8 cellular contexts compared by ENCODE assay signal in genomic region chr16:27268376-27269299, GRCh38. TPM values are rescaled to one million over a fixed set of nuclear protein-coding genes. Genes with fewer than 3 reads are reported as not detected.
DNase-seq lines count a peak whose midpoint lies in the region; ATAC-seq, FAIRE-seq and TF ChIP-seq lines count a peak whose summit lies in the region.

Gene NSMCE1 (minus strand): TSS chr16:27268772. CDS start chr16:27257570, 11,202 bp downstream.

- no peaks in the 10 kb centered on the region for H3K27me3 Mint-ChIP-seq in naive thymus-derived CD4-positive, alpha-beta T cell
- H3K27me3 Mint-ChIP-seq in stimulated activated naive B cell treated with anti-CD40 and anti-IgM and Interleukin-4, amounts not matched to agents 10 μg/mL and 1 μg/mL and 100 μg/mL, for 72 hours: no peaks in the 10 kb centered on the region

- intact Hi-C loops in naive thymus-derived CD4-positive, alpha-beta T cell (cut with micrococcal nuclease): loop anchor here (1.0 to 2.0 kb wide), 8 partner anchors 14 to 66 kb away; partner anchors contain the start of genes KDM8 (in 2 of the 2) and IL4R (in 1 of the 2)

- H4K20me1 ChIP-seq in DND-41 (ENCODE audit: insufficient read depth, low read length) (no peaks in the 10 kb centered on the region), fibroblast of lung (ENCODE audit: control insufficient read depth, extremely low read depth, insufficient read depth, low read length) (no peaks in the 10 kb centered on the region)

- H3K79me2 ChIP-seq in DND-41 (ENCODE audit: insufficient read depth, low read length) (peaks cover 38% of the 10 kb centered on the region), fibroblast of lung (ENCODE audit: control insufficient read depth, insufficient read depth, low read length) (peaks cover 2% of the 10 kb centered on the region)

- H3K4me1 Mint-ChIP-seq in naive thymus-derived CD4-positive, alpha-beta T cell: peaks cover 41 to 95% (median 74%) of the 10 kb centered on the region in 7 donors
- H3K4me1 Mint-ChIP-seq in stimulated activated naive B cell treated with anti-CD40 and anti-IgM and Interleukin-4, amounts not matched to agents 10 μg/mL and 1 μg/mL and 100 μg/mL, for 72 hours: peaks cover 52 to 84% of the 10 kb centered on the region in 2 donors

- H3K9me3 Mint-ChIP-seq in naive thymus-derived CD4-positive, alpha-beta T cell: peaks cover 0 to 4% (median 0%) of the 10 kb centered on the region in 11 donors
- H3K9me3 Mint-ChIP-seq in stimulated activated naive B cell treated with anti-CD40 and anti-IgM and Interleukin-4, amounts not matched to agents 10 μg/mL and 1 μg/mL and 100 μg/mL, for 72 hours: peaks cover 3 to 5% of the 10 kb centered on the region in 2 donors

- H3K4me1 ChIP-seq in DND-41 (ENCODE audit: insufficient read depth, low read length): peaks cover 43% of the 10 kb centered on the region
- H3K4me1 ChIP-seq in fibroblast of lung (ENCODE audit: control insufficient read depth, extremely low read depth, insufficient read depth, low read length): peaks cover 6% of the 10 kb centered on the region
- peaks cover 15 to 36% of the 10 kb centered on the region in 2 donors for H3K4me1 ChIP-seq in naive thymus-derived CD4-positive, alpha-beta T cell (ENCODE audit: control insufficient read depth in 2 of 2, insufficient read depth in 2 of 2, low read length in 2 of 2)

- peak; percentile 39 for TF ChIP-seq CTCF in DND-41 (IDR thresholded peaks at IDR 0.05; ENCODE audit: borderline replicate concordance, extremely low read depth, low read length, poor library complexity, severe bottlenecking)
- TF ChIP-seq CTCF in fibroblast of lung (conservative IDR thresholded peaks at IDR 0.05 in 1 of 2, IDR thresholded peaks at IDR 0.05 in 1 of 2; ENCODE audit: low read depth in 1 of 2, low read length in 2 of 2): peak in 1 of 2 donors; percentile 38

- peak within 1 kb of the TSS; percentile 83 for H3K9ac ChIP-seq in DND-41 (ENCODE audit: low read depth, low read length)
- peak within 1 kb of the TSS; percentile 65 for H3K9ac ChIP-seq in fibroblast of lung (ENCODE audit: insufficient read depth, low read length)

- H2AFZ ChIP-seq in DND-41 (ENCODE audit: low read depth, low read length): peak within 1 kb of the TSS; percentile 98
- H2AFZ ChIP-seq in fibroblast of lung (ENCODE audit: low read length): peak within 1 kb of the TSS; percentile 89

- H3K27me3 ChIP-seq in DND-41 (ENCODE audit: insufficient read depth, low read length, poor library complexity): no peaks in the 10 kb centered on the region
- no peaks in the 10 kb centered on the region for H3K27me3 ChIP-seq in fibroblast of lung (ENCODE audit: control insufficient read depth, insufficient read depth, low read length)
- no peaks in the 10 kb centered on the region for H3K27me3 ChIP-seq in naive thymus-derived CD4-positive, alpha-beta T cell (ENCODE audit: control insufficient read depth in 2 of 2, insufficient read depth in 2 of 2, low read length in 2 of 2)

- H3K36me3 ChIP-seq in DND-41 (ENCODE audit: insufficient read depth, low read length) (peaks cover 6% of the 10 kb centered on the region; the same call in 1 of the 2 replicates), KOPT-K1 (ENCODE audit: insufficient read depth, low read length) (no peaks in the 10 kb centered on the region), fibroblast of lung (ENCODE audit: control insufficient read depth, insufficient read depth, low read length) (no peaks in the 10 kb centered on the region)
- H3K36me3 ChIP-seq in naive thymus-derived CD4-positive, alpha-beta T cell (ENCODE audit: control insufficient read depth in 2 of 3, insufficient read depth in 3 of 3, low read length in 3 of 3): peaks cover 0 to 6% (median 0%) of the 10 kb centered on the region in 3 experiments

- CTCF ChIA-PET in naive thymus-derived CD4-positive, alpha-beta T cell (lab: Charles Lee): interaction anchor here (0.6 to 1.8 kb wide), 4 partner anchors 10 to 50 kb away, joined by 3 to 6 read pairs (median 3); no protein-coding TSS in a partner anchor

- H3K9me3 ChIP-seq in DND-41 (ENCODE audit: insufficient read depth, low read length, severe bottlenecking) (no peaks in the 10 kb centered on the region), KOPT-K1 (ENCODE audit: insufficient read depth, low read length, poor library complexity, severe bottlenecking) (no peaks in the 10 kb centered on the region), fibroblast of lung (ENCODE audit: control insufficient read depth, insufficient read depth, low read depth, low read length) (no peaks in the 10 kb centered on the region)
- no peaks in the 10 kb centered on the region for H3K9me3 ChIP-seq in naive thymus-derived CD4-positive, alpha-beta T cell (ENCODE audit: control insufficient read depth in 2 of 3, low read length in 3 of 3)

- peak within 1 kb of the TSS; percentile 63 to 97 for H3K4me3 ChIP-seq in DND-41 (ENCODE audit: low read depth in 1 of 2, low read length in 2 of 2)
- peak within 1 kb of the TSS; percentile 59 to 99 (median 72) for H3K4me3 ChIP-seq in fibroblast of lung (replicated peaks in 1 of 4; ENCODE audit: control extremely low read depth in 1 of 4, insufficient read depth in 1 of 4, low read depth in 3 of 4, low read length in 4 of 4)
- H3K4me3 ChIP-seq in naive thymus-derived CD4-positive, alpha-beta T cell (ENCODE audit: low read length): peak within 1 kb of the TSS; percentile 92

- POLR2A ChIA-PET in naive thymus-derived CD4-positive, alpha-beta T cell (lab: Charles Lee): interaction anchor here (0.5 to 4.1 kb wide), 14 partner anchors 8 to 82 kb away, joined by 3 to 21 read pairs (median 6); no protein-coding TSS in a partner anchor

- ATAC-seq in DND-41 (ENCODE audit: insufficient read depth, low read depth) (peak; percentile 98), GM21737 (IDR thresholded peaks at IDR 0.05; ENCODE audit: unreplicated experiment) (peak; percentile 92)
- peak; percentile 99 for ATAC-seq in naive thymus-derived CD4-positive, alpha-beta T cell
- peak; percentile 95 to 96 for ATAC-seq in stimulated activated naive B cell treated with anti-CD40 and anti-IgM and Interleukin-4, amounts not matched to agents 10 μg/mL and 1 μg/mL and 100 μg/mL, for 72 hours (replicated peaks)

- DNase-seq in DND-41 (peak; percentile 97), RCC 7860 (ENCODE audit: low spot score) (peak; percentile 87), fibroblast of lung (ENCODE audit: low read depth in 2 of 2) (peak; percentile 93 to 97)
- DNase-seq in activated T-helper 1 cell treated with anti-CD3 and anti-CD28 coated beads, Interleukin-2, amount 50 U/mL, for 16 hours (ENCODE audit: low read depth in 1 of 2, low spot score in 1 of 2): peak; percentile 91 to 93
- DNase-seq in naive thymus-derived CD4-positive, alpha-beta T cell: peak; percentile 83 to 93 (median 92)
- DNase-seq in stimulated activated naive B cell treated with anti-CD40 and anti-IgM and Interleukin-4, amounts not matched to agents 10 μg/mL and 1 μg/mL and 100 μg/mL, for 72 hours: peak; percentile 95

- peak within 1 kb of the TSS; percentile 99 for H3K27ac ChIP-seq in DND-41 (ENCODE audit: low read length)
- H3K27ac ChIP-seq in KOPT-K1 (ENCODE audit: low read depth, low read length, poor library complexity, severe bottlenecking): peak within 1 kb of the TSS; percentile 75
- peak within 1 kb of the TSS; percentile 78 for H3K27ac ChIP-seq in fibroblast of lung (ENCODE audit: insufficient read depth, low read length)
- peak within 1 kb of the TSS; percentile 87 for H3K27ac ChIP-seq in naive thymus-derived CD4-positive, alpha-beta T cell (ENCODE audit: low read depth, low read length)

- FAIRE-seq in RCC 7860 (lab: Jason Lieb, UNC): peak; percentile 25

- H3K36me3 Mint-ChIP-seq in naive thymus-derived CD4-positive, alpha-beta T cell: peaks cover 0 to 35% (median 0%) of the 10 kb centered on the region in 5 donors
- peaks cover 32 to 41% of the 10 kb centered on the region in 2 donors for H3K36me3 Mint-ChIP-seq in stimulated activated naive B cell treated with anti-CD40 and anti-IgM and Interleukin-4, amounts not matched to agents 10 μg/mL and 1 μg/mL and 100 μg/mL, for 72 hours

- H3K4me2 ChIP-seq in DND-41 (ENCODE audit: insufficient read depth, low read length) (peak within 1 kb of the TSS; percentile 90), fibroblast of lung (ENCODE audit: extremely low read depth, insufficient read depth, low read length) (peak within 1 kb of the TSS; percentile 81)

- peak within 1 kb of the TSS; percentile 94 to 99 (median 99) for H3K27ac Mint-ChIP-seq in naive thymus-derived CD4-positive, alpha-beta T cell
- peak within 1 kb of the TSS; percentile 98 for H3K27ac Mint-ChIP-seq in stimulated activated naive B cell treated with anti-CD40 and anti-IgM and Interleukin-4, amounts not matched to agents 10 μg/mL and 1 μg/mL and 100 μg/mL, for 72 hours

- H3K4me3 Mint-ChIP-seq in naive thymus-derived CD4-positive, alpha-beta T cell: peak within 1 kb of the TSS; percentile 92 to 99 (median 96)
- H3K4me3 Mint-ChIP-seq in stimulated activated naive B cell treated with anti-CD40 and anti-IgM and Interleukin-4, amounts not matched to agents 10 μg/mL and 1 μg/mL and 100 μg/mL, for 72 hours: peak within 1 kb of the TSS; percentile 91 to 93

RNA-seq across cellular contexts. Expression of gene NSMCE1, which starts in this region (rescaled TPM):
- total RNA-seq in fibroblast of lung: 124 and 142 TPM in 2 replicates
- polyA plus RNA-seq in fibroblast of lung: 48.8 and 62.3 TPM in 2 replicates
- polyA plus RNA-seq in fibroblast of lung (2012): 99.0 and 130 TPM in 2 replicates
- polyA minus RNA-seq in fibroblast of lung (ENCODE audit: low replicate concordance): 141 and 163 TPM in 2 replicates
- 100 to 1,000 TPM in 1 of 5 experiments, 10 to 100 TPM in 4; 45.5 to 106 (median 70.2) TPM for total RNA-seq in naive thymus-derived CD4-positive, alpha-beta T cell
- polyA plus RNA-seq in naive thymus-derived CD4-positive, alpha-beta T cell: 100 to 1,000 TPM; 200 to 220 TPM

Comparison
In these comparisons a context has a peak if more than half of its experiments do, and no peak if none do; other contexts are left out.
1. Peak in every context shown above with its lines: DNase-seq, ATAC-seq, H3K4me3 ChIP-seq and H3K27ac ChIP-seq.